8 cellular contexts compared by ENCODE assay signal in genomic region chr19:45528744-45529453, GRCh38. TPM values are rescaled to one million over a fixed set of nuclear protein-coding genes. Genes with fewer than 3 reads are reported as not detected.
DNase-seq lines count a peak whose midpoint lies in the region; ATAC-seq and TF ChIP-seq lines count a peak whose summit lies in the region.

No MANE protein-coding gene starts in this region.

- TF ChIP-seq CTCF in Caco-2 (IDR thresholded peaks at IDR 0.05; ENCODE audit: insufficient read depth in 1 of 2, low read depth in 1 of 2, low read length in 1 of 2, severe bottlenecking in 1 of 2, unreplicated experiment in 1 of 2) (peak in 1 of 2 experiments; percentile 24), brain (conservative IDR thresholded peaks at IDR 0.05) (no peak), vagina (IDR thresholded peaks at IDR 0.05) (no peak)

- H3K27me3 ChIP-seq in Caco-2 (replicated peaks; ENCODE audit: control insufficient read depth, insufficient read depth, low read length), result no peaks in the 10 kb centered on the region
- H3K27me3 ChIP-seq in vagina, result no peaks in the 10 kb centered on the region

- peaks cover 14% of the 10 kb centered on the region for H3K9me3 ChIP-seq in Caco-2
- H3K9me3 ChIP-seq in vagina, result no peaks in the 10 kb centered on the region

- H3K4me1 Mint-ChIP-seq in Caco-2 (ENCODE audit: low read depth, unreplicated experiment), result peaks cover 10% of the 10 kb centered on the region
- H3K4me1 Mint-ChIP-seq in brain, result peaks cover 17% of the 10 kb centered on the region

- H3K9me3 Mint-ChIP-seq in Caco-2 (ENCODE audit: unreplicated experiment) (peaks cover 17% of the 10 kb centered on the region), brain (peaks cover 5 to 18% (median 14%) of the 10 kb centered on the region in 5 experiments)

- DNase-seq in Caco-2 (peak; percentile 88 to 92), NCI-H146 (lab: John Stamatoyannopoulos, UW) (peak; percentile 90), medulla oblongata (ENCODE audit: extremely low spot score) (peak; percentile 34), vagina (ENCODE audit: extremely low spot score in 2 of 2) (no peak), HuH-7.5 (ENCODE audit: low spot score) (no peak), hepatic stellate cell (ENCODE audit: low spot score) (no peak)

- H3K27ac Mint-ChIP-seq in Caco-2 (ENCODE audit: unreplicated experiment) (peak overlapping the region; percentile 55), brain (peak overlapping the region in 3 of 5 experiments; percentile 44 to 95 (median 66))

- POLR2A ChIA-PET in Caco-2 (lab: Charles Lee), result interaction anchor here (0.6 kb wide), 2 partner anchors 21 to 53 kb away, joined by 3 to 10 read pairs; no protein-coding TSS in a partner anchor

- BruUV-seq in Caco-2 (replicated peaks; lab: Mats Ljungman, UMichigan), result no TSS peak

- H3K4me3 ChIP-seq in Caco-2 (ENCODE audit: low read depth, low read length) (peak overlapping the region; percentile 63), vagina (peak overlapping the region; percentile 39 to 44)

- H3K36me3 Mint-ChIP-seq in Caco-2 (ENCODE audit: insufficient read depth, unreplicated experiment) (peaks cover 65% of the 10 kb centered on the region), brain (peaks cover 38% of the 10 kb centered on the region)

- peak overlapping the region; percentile 85 for H3K4me3 Mint-ChIP-seq in Caco-2 (ENCODE audit: unreplicated experiment)
- H3K4me3 Mint-ChIP-seq in brain, result peak overlapping the region; percentile 20 to 84 (median 79)

- H3K4me1 ChIP-seq in Caco-2, result 0 out of 2 replicates have a peak, but pooled peaks cover 8% of the 10 kb centered on the region
- H3K4me1 ChIP-seq in vagina, result peaks cover 22% of the 10 kb centered on the region

- no peak for ATAC-seq in HG02938 (IDR thresholded peaks at IDR 0.05; ENCODE audit: unreplicated experiment)

- H3K27me3 Mint-ChIP-seq in Caco-2 (ENCODE audit: insufficient read depth, unreplicated experiment) (no peaks in the 10 kb centered on the region), brain (peaks cover 27% of the 10 kb centered on the region)

- intact Hi-C loops in Caco-2 (cut with micrococcal nuclease; ENCODE audit: unreplicated experiment) (loop anchor here (1.0 kb wide), 1 partner anchor 29 kb away; no protein-coding TSS in a partner anchor), vagina (cut with DNase I) (no loop called here)

- CTCF ChIA-PET in Caco-2 (lab: Charles Lee), result interaction anchor here (0.8 to 3.0 kb wide), 8 partner anchors 20 to 164 kb away, joined by 3 to 27 read pairs (median 4); partner anchors contain the start of genes OPA3 and QPCTL

- H3K27ac ChIP-seq in vagina, result peak overlapping the region; percentile 22

- TF ChIP-seq POLR2A in vagina (IDR thresholded peaks at IDR 0.05), result no peak

- peaks cover 5% of the 10 kb centered on the region for H3K36me3 ChIP-seq in Caco-2 (ENCODE audit: control insufficient read depth, insufficient read depth, low read length)
- H3K36me3 ChIP-seq in vagina, result peaks cover 0 to 25% of the 10 kb centered on the region in 2 donors

RNA-seq across cellular contexts. Expression of gene VASP, which starts 21.6 kb away (rescaled TPM):
- total RNA-seq in Caco-2 (2022) (72.4 and 83.1 TPM in 2 replicates), vagina (103 TPM)
- polyA plus RNA-seq in brain (ENCODE audit: insufficient read depth, low read depth, low replicate concordance), result 34.2 TPM

RNA-seq across cellular contexts. Expression of gene PPM1N, which starts 30.7 kb away (rescaled TPM):
- total RNA-seq in Caco-2 (2022) (1.2 and 2.8 TPM in 2 replicates), vagina (3.9 TPM)
- polyA plus RNA-seq in brain (ENCODE audit: insufficient read depth, low read depth, low replicate concordance), result 1.8 TPM

RNA-seq across cellular contexts. Expression of gene RTN2, which starts 32.1 kb away (rescaled TPM):
- total RNA-seq in Caco-2 (2022) (13.8 and 18.1 TPM in 2 replicates), vagina (13.0 TPM)
- 64.4 TPM for polyA plus RNA-seq in brain (ENCODE audit: insufficient read depth, low read depth, low replicate concordance)

RNA-seq across cellular contexts. Expression of gene OPA3, which starts 55.7 kb away (rescaled TPM):
- total RNA-seq in Caco-2 (2022), result 16.9 and 17.7 TPM in 2 replicates
- 6.3 TPM for polyA plus RNA-seq in brain (ENCODE audit: insufficient read depth, low read depth, low replicate concordance)
- 6.6 TPM for total RNA-seq in vagina

Comparison
In these comparisons a context has a peak if more than half of its experiments do, and no peak if none do; other contexts are left out.
1. DNase-seq: peak in Caco-2 (2 of 2), NCI-H146 (single experiment) and medulla oblongata (single experiment); none in vagina (0 of 2), HuH-7.5 (single experiment) and hepatic stellate cell (single experiment).